ENCODE assay signal across 1 cellular context in genomic region chr7:47444376-47445098, GRCh38.
TF ChIP-seq lines count a peak whose summit lies in the region.

No MANE protein-coding gene starts in this region.

TF ChIP-seq in GM23338, 12 proteins besides CTCF, POLR2A, EP300 and RAD21 (continued from another document):
- TF ChIP-seq, protein P1, sequence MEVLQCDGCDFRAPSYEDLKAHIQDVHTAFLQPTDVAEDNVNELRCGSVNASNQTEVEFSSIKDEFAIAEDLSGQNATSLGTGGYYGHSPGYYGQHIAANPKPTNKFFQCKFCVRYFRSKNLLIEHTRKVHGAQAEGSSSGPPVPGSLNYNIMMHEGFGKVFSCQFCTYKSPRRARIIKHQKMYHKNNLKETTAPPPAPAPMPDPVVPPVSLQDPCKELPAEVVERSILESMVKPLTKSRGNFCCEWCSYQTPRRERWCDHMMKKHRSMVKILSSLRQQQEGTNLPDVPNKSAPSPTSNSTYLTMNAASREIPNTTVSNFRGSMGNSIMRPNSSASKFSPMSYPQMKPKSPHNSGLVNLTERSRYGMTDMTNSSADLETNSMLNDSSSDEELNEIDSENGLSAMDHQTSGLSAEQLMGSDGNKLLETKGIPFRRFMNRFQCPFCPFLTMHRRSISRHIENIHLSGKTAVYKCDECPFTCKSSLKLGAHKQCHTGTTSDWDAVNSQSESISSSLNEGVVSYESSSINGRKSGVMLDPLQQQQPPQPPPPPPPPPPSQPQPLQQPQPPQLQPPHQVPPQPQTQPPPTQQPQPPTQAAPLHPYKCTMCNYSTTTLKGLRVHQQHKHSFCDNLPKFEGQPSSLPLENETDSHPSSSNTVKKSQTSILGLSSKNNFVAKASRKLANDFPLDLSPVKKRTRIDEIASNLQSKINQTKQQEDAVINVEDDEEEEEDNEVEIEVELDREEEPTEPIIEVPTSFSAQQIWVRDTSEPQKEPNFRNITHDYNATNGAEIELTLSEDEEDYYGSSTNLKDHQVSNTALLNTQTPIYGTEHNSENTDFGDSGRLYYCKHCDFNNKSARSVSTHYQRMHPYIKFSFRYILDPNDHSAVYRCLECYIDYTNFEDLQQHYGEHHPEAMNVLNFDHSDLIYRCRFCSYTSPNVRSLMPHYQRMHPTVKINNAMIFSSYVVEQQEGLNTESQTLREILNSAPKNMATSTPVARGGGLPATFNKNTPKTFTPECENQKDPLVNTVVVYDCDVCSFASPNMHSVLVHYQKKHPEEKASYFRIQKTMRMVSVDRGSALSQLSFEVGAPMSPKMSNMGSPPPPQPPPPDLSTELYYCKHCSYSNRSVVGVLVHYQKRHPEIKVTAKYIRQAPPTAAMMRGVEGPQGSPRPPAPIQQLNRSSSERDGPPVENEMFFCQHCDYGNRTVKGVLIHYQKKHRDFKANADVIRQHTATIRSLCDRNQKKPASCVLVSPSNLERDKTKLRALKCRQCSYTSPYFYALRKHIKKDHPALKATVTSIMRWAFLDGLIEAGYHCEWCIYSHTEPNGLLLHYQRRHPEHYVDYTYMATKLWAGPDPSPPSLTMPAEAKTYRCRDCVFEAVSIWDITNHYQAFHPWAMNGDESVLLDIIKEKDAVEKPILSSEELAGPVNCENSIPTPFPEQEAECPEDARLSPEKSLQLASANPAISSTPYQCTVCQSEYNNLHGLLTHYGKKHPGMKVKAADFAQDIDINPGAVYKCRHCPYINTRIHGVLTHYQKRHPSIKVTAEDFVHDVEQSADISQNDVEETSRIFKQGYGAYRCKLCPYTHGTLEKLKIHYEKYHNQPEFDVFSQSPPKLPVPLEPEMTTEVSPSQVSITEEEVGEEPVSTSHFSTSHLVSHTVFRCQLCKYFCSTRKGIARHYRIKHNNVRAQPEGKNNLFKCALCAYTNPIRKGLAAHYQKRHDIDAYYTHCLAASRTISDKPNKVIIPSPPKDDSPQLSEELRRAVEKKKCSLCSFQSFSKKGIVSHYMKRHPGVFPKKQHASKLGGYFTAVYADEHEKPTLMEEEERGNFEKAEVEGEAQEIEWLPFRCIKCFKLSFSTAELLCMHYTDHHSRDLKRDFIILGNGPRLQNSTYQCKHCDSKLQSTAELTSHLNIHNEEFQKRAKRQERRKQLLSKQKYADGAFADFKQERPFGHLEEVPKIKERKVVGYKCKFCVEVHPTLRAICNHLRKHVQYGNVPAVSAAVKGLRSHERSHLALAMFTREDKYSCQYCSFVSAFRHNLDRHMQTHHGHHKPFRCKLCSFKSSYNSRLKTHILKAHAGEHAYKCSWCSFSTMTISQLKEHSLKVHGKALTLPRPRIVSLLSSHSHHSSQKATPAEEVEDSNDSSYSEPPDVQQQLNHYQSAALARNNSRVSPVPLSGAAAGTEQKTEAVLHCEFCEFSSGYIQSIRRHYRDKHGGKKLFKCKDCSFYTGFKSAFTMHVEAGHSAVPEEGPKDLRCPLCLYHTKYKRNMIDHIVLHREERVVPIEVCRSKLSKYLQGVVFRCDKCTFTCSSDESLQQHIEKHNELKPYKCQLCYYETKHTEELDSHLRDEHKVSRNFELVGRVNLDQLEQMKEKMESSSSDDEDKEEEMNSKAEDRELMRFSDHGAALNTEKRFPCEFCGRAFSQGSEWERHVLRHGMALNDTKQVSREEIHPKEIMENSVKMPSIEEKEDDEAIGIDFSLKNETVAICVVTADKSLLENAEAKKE (CRISPR knock-in tag; IDR thresholded peaks at IDR 0.05), result no peak
- TF ChIP-seq ZNF114 (CRISPR knock-in tag; IDR thresholded peaks at IDR 0.05), result no peak
- TF ChIP-seq EZH2phosphoT487 (IDR thresholded peaks at IDR 0.05; ENCODE audit: unreplicated experiment), result no peak
- TF ChIP-seq POLR2AphosphoS5 (IDR thresholded peaks at IDR 0.05; ENCODE audit: low read depth), result no peak
- TF ChIP-seq EZH2 (IDR thresholded peaks at IDR 0.05; ENCODE audit: low read depth, unreplicated experiment), result no peak
- no peak for TF ChIP-seq JUNB (IDR thresholded peaks at IDR 0.05; ENCODE audit: unreplicated experiment)
